8 cellular contexts compared by ENCODE assay signal in the genomic region with DNA sequence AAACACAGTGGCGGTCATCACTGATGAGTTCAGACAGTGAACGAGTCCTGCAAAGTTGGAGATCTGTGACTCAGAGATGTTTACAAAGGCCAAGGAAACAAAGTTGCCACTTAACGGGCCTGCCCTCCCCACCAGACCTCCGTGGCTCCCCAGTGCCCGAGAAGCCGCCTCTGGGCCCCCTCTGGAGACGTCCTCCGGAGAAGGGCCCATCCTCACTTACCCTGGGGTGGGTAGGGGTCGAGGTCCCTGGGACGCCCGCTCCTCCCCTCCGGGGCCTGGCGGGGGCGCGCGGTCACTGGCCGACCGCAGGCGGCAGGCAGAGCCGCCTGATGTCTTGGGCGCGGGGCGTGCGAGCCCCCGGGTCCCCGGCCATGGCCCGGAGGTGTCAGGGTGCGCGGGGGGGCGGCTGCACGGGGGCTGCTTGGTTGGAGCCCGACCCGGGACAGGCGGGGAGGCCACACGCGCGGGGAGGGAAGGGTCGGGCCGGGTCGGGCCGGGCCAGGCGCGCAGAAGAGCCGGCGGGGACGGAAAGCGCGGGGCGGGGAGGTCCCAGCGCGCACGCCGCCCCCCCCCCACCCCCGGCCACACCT. TPM values are rescaled to one million over a fixed set of nuclear protein-coding genes. Genes with fewer than 3 reads are reported as not detected.
DNase-seq lines count a peak whose midpoint lies in the region; ATAC-seq, FAIRE-seq and TF ChIP-seq lines count a peak whose summit lies in the region.

No MANE protein-coding gene starts in this region.

- no peak for FAIRE-seq in bronchial epithelial cell (lab: Jason Lieb, UNC)

- H3K27me3 ChIP-seq in PC-9 (ENCODE audit: insufficient read depth, low read depth): no peaks in the 10 kb centered on the region
- H3K27me3 ChIP-seq in bronchial epithelial cell (ENCODE audit: control insufficient read depth, insufficient read depth, low read length): no peaks in the 10 kb centered on the region

- H4K20me1 ChIP-seq in PC-9 (ENCODE audit: insufficient read depth): peaks cover 3% of the 10 kb centered on the region; the same call in 1 of the 2 replicates

- TF ChIP-seq CTCF in GM12864 (IDR thresholded peaks at IDR 0.05; ENCODE audit: low read depth, low read length, missing control alignments): peak; percentile 20
- peak; percentile 31; the same call in 1 of the 2 replicates for TF ChIP-seq CTCF in HFFc6 (IDR thresholded peaks at IDR 0.05)
- no peak; the same call in 1 of the 2 replicates for TF ChIP-seq CTCF in PC-9 (conservative IDR thresholded peaks at IDR 0.05)
- TF ChIP-seq CTCF in bronchial epithelial cell (IDR thresholded peaks at IDR 0.05; ENCODE audit: insufficient read depth, low read length, severe bottlenecking): no peak

- DNase-seq in GM12864 (ENCODE audit: low read depth): no peak
- peak; percentile 50 for DNase-seq in HFFc6
- DNase-seq in PC-9: peak in 1 of 2 experiments; percentile 12
- peak; percentile 55 for DNase-seq in bronchial epithelial cell (ENCODE audit: low read depth)
- peak; percentile 65 for DNase-seq in kidney tubule cell (ENCODE audit: low spot score)
- DNase-seq in stimulated activated naive CD8-positive, alpha-beta T cell treated with anti-CD3 and anti-CD28 coated beads, Interleukin-15, Interleukin-2, amounts not matched to agents 100 U/mL and 50 U/mL, for 24 hours: peak; percentile 43
- DNase-seq in NK-92 treated with Interleukin-12 subunit alpha and Interleukin-12 subunit beta, amount 100 ng/mL, for 24 hours (lab: John Stamatoyannopoulos, UW): no peak
- no peak for DNase-seq in AML-193 (lab: John Stamatoyannopoulos, UW)

- H3K79me2 ChIP-seq in PC-9 (ENCODE audit: low read depth): peaks cover 19% of the 10 kb centered on the region

- no TSS peak for BruUV-seq in PC-9 (replicated peaks; lab: Mats Ljungman, UMichigan)

- peaks cover 21% of the 10 kb centered on the region for H3K4me1 ChIP-seq in PC-9 (replicated peaks; ENCODE audit: insufficient read depth)

- no peaks in the 10 kb centered on the region; the same call in 1 of the 2 replicates for H3K27me3 Mint-ChIP-seq in HFFc6 (ENCODE audit: insufficient read depth)

- peaks cover 41% of the 10 kb centered on the region for H3K4me1 Mint-ChIP-seq in HFFc6 (ENCODE audit: low read depth)

- H2AFZ ChIP-seq in PC-9: peak overlapping the region; percentile 76

- no peak overlapping the region for H3K27ac ChIP-seq in PC-9

- no peaks in the 10 kb centered on the region for H3K9me3 Mint-ChIP-seq in HFFc6

- H3K9me3 ChIP-seq in PC-9 (ENCODE audit: insufficient read depth, low read depth): no peaks in the 10 kb centered on the region

- no peaks in the 10 kb centered on the region for H3K36me3 ChIP-seq in PC-9 (ENCODE audit: low read depth)
- H3K36me3 ChIP-seq in bronchial epithelial cell (ENCODE audit: control insufficient read depth, insufficient read depth, low read length): peaks cover 2% of the 10 kb centered on the region

- POLR2A ChIA-PET in PC-9 (lab: Charles Lee; ENCODE audit: unreplicated experiment): no interaction called here

- H3K4me3 ChIP-seq in GM12864 (ENCODE audit: low read depth, low read length) (peak overlapping the region; percentile 93), PC-9 (peak overlapping the region; percentile 71), bronchial epithelial cell (ENCODE audit: low read depth, low read length) (peak overlapping the region; percentile 67)

- CTCF ChIA-PET in PC-9 (lab: Charles Lee): no interaction called here

- H3K4me2 ChIP-seq in PC-9: peak overlapping the region; percentile 67

- intact Hi-C loops in PC-9 (cut with micrococcal nuclease; ENCODE audit: unreplicated experiment): no loop called here

- H3K27ac Mint-ChIP-seq in HFFc6: peak overlapping the region; percentile 80

- H3K9me2 ChIP-seq in PC-9 (ENCODE audit: insufficient read depth): no peaks in the 10 kb centered on the region

- ATAC-seq in stimulated activated naive CD8-positive, alpha-beta T cell treated with anti-CD3 and anti-CD28 coated beads, Interleukin-15, Interleukin-2, amounts not matched to agents 100 U/mL and 50 U/mL, for 24 hours: peak; percentile 28

- no peaks in the 10 kb centered on the region for H3K36me3 Mint-ChIP-seq in HFFc6 (ENCODE audit: low read depth)

- H3K4me3 Mint-ChIP-seq in HFFc6: peak overlapping the region; percentile 79

- peaks cover 10% of the 10 kb centered on the region; the same call in 1 of the 2 replicates for H3F3A ChIP-seq in PC-9 (ENCODE audit: insufficient read depth, low read depth)

RNA-seq across cellular contexts. Expression of a gene that starts 0.6 kb away (rescaled TPM):
- 10 to 100 TPM; 19.6 to 27.1 (median 22.9) TPM for total RNA-seq in HFFc6 (2021; fragmentation: NEBNext Ultra II Directional; extraction: Animal tissue kit (Norgen Biotek cat#: 25700))
- total RNA-seq in PC-9 (2021) (13.2 and 15.2 TPM in 2 replicates), bronchial epithelial cell (14.1 and 19.0 TPM in 2 replicates)

RNA-seq across cellular contexts. Expression of a gene that starts 0.6 kb away (rescaled TPM):
- total RNA-seq in HFFc6 (2021; fragmentation: NEBNext Ultra II Directional; extraction: Animal tissue kit (Norgen Biotek cat#: 25700)): 10 to 100 TPM; 24.7 to 29.6 (median 25.6) TPM
- total RNA-seq in PC-9 (2021) (11.1 and 14.0 TPM in 2 replicates), bronchial epithelial cell (11.6 and 18.1 TPM in 2 replicates)

Comparison
In these comparisons a context has a peak if more than half of its experiments do, and no peak if none do; other contexts are left out.
1. DNase-seq: peak in HFFc6 (single experiment), bronchial epithelial cell (single experiment), kidney tubule cell (single experiment) and stimulated activated naive CD8-positive, alpha-beta T cell treated with anti-CD3 and anti-CD28 coated beads, Interleukin-15, Interleukin-2, amounts not matched to agents 100 U/mL and 50 U/mL, for 24 hours (single experiment); none in GM12864 (single experiment), NK-92 treated with Interleukin-12 subunit alpha and Interleukin-12 subunit beta, amount 100 ng/mL, for 24 hours (single experiment) and AML-193 (0 of 2).
2. CTCF ChIP-seq: peak in GM12864 (single experiment) and HFFc6 (single experiment); none in PC-9 (single experiment) and bronchial epithelial cell (single experiment).
3. Peak in every context shown above with its lines, with median percentiles within 50 percentile points of each other: H3K4me3 ChIP-seq.